ENCODE assay signal across 17 cellular contexts in the genomic region with DNA sequence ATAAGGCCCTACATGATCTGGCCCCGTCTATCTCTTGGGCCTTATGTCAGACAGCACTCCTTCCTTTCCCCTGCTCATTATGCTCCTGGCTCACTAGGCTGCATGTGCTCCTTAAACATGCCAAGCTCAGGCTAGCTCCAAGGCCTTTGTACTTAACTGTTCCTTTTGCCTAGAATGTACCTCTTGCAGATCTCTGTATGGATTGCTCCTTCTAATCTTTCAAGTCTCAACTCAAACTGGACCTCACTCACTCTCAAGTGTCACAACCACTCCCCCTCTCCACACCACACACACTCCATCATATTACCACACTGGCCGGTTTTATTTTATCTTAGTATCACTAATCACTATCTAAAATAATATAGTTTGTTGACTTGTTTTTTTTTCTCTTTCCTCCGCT. TPM values are rescaled to one million over a fixed set of nuclear protein-coding genes. Genes with fewer than 3 reads are reported as not detected.
DNase-seq lines count a peak whose midpoint lies in the region; ATAC-seq and TF ChIP-seq lines count a peak whose summit lies in the region.
"Had no signal": no experiment of that assay in that cellular context is flagged by ENCODE, and none has a peak within 500 bp of the region (broad histone marks: within the 10 kb centered on the region; RNA-seq: fewer than 3 reads in every experiment).

No MANE protein-coding gene starts in this region.

- H2BK5ac ChIP-seq in mesendoderm (ENCODE audit: low read length) = no peak overlapping the region

- H3K4me3 ChIP-seq in SJSA1 (no peak overlapping the region), endodermal cell (ENCODE audit: low read length) (peak overlapping the region; percentile 20), mesendoderm (ENCODE audit: low read length) (no peak overlapping the region), upper lobe of right lung (no peak overlapping the region)
- H3K4me3 ChIP-seq: BLaER1 treated with 17β-estradiol and CSF1 and Interleukin-3, amounts not matched to agents 10 nM and 100 nM had no signal

- H3K27me3 ChIP-seq in SJSA1 (replicated peaks) = no peaks in the 10 kb centered on the region
- no peaks in the 10 kb centered on the region for H3K27me3 ChIP-seq in endodermal cell (ENCODE audit: control insufficient read depth, insufficient read depth, low read length, poor library complexity, severe bottlenecking)
- H3K27me3 ChIP-seq in mesendoderm (ENCODE audit: insufficient read depth, low read length, poor library complexity) = no peaks in the 10 kb centered on the region
- H3K27me3 ChIP-seq in upper lobe of right lung = no peaks in the 10 kb centered on the region
- H3K27me3 ChIP-seq: BLaER1 treated with 17β-estradiol and CSF1 and Interleukin-3, amounts not matched to agents 10 nM and 100 nM had no signal

- no peaks in the 10 kb centered on the region for H3K79me2 ChIP-seq in mesendoderm (ENCODE audit: control insufficient read depth, insufficient read depth, low read length)

- H3K4me2 ChIP-seq in mesendoderm (ENCODE audit: low read length) = no peak overlapping the region

- ATAC-seq in upper lobe of right lung (peak; percentile 49), GM19035 (IDR thresholded peaks at IDR 0.05; ENCODE audit: unreplicated experiment) (no peak), HG02884 (IDR thresholded peaks at IDR 0.05; ENCODE audit: unreplicated experiment) (no peak), GM18868 (IDR thresholded peaks at IDR 0.05; ENCODE audit: unreplicated experiment) (no peak)
- ATAC-seq: CD8-positive, alpha-beta T cell had no signal

- H3K27ac ChIP-seq in SJSA1 = peak overlapping the region; percentile 76; the same call in 1 of the 2 replicates
- no peak overlapping the region for H3K27ac ChIP-seq in endodermal cell (ENCODE audit: low read depth, low read length)
- H3K27ac ChIP-seq in mesendoderm (ENCODE audit: low read depth, low read length) = no peak overlapping the region
- no peak overlapping the region for H3K27ac ChIP-seq in upper lobe of right lung
- H3K27ac ChIP-seq: BLaER1 treated with 17β-estradiol and CSF1 and Interleukin-3, amounts not matched to agents 10 nM and 100 nM; HL-60 had no signal

- H3K79me1 ChIP-seq in mesendoderm (ENCODE audit: low read length) = no peaks in the 10 kb centered on the region

- H3K27ac Mint-ChIP-seq in endodermal cell = no peak overlapping the region
- H3K27ac Mint-ChIP-seq: B cell; CD8-positive, alpha-beta T cell; H9 had no signal

- no peak overlapping the region for H3K4me3 Mint-ChIP-seq in endodermal cell
- H3K4me3 Mint-ChIP-seq: B cell; CD8-positive, alpha-beta T cell; H9 had no signal

- H3K4me1 ChIP-seq in SJSA1 (replicated peaks) (peaks cover 64% of the 10 kb centered on the region), endodermal cell (ENCODE audit: control insufficient read depth, insufficient read depth, low read length) (no peaks in the 10 kb centered on the region), mesendoderm (ENCODE audit: control insufficient read depth, low read depth, low read length) (peaks cover 6% of the 10 kb centered on the region), upper lobe of right lung (peaks cover 5% of the 10 kb centered on the region)

- no peak overlapping the region for H2BK120ac ChIP-seq in mesendoderm (ENCODE audit: low read depth, low read length)

- no peak overlapping the region for H3K4ac ChIP-seq in mesendoderm (ENCODE audit: low read depth, low read length)

- H3K9ac ChIP-seq in endodermal cell (ENCODE audit: extremely low read depth, low read length, poor library complexity, severe bottlenecking) (no peak overlapping the region), mesendoderm (ENCODE audit: low read length) (no peak overlapping the region)
- H3K9ac ChIP-seq: BLaER1 treated with 17β-estradiol and CSF1 and Interleukin-3, amounts not matched to agents 10 nM and 100 nM had no signal

- H3K23ac ChIP-seq in mesendoderm (ENCODE audit: low read length) = no peak overlapping the region

- intact Hi-C loops in upper lobe of right lung (cut with DNase I) = no loop called here

- H2BK15ac ChIP-seq in mesendoderm (replicated peaks; ENCODE audit: low read depth) = no peak overlapping the region

- no peak overlapping the region for H3K18ac ChIP-seq in mesendoderm (ENCODE audit: low read length)

- WGBS in endodermal cell (ENCODE audit: insufficient coverage in 1 of 2, insufficient read length in 1 of 2), 2 experiments = 99 to 100% methylated on average over 1 to 3 of the region's 3 CpGs
- 100% methylated on average over 1 of the region's 3 CpGs for WGBS in mesendoderm (ENCODE audit: extremely low coverage, insufficient coverage, low lambda C conversion rate)

- peak overlapping the region; percentile 32 for H2AK5ac ChIP-seq in mesendoderm (ENCODE audit: low read length)

- TF ChIP-seq CTCF in endodermal cell (conservative IDR thresholded peaks at IDR 0.05) (no peak), upper lobe of right lung (IDR thresholded peaks at IDR 0.05) (no peak)

- peaks cover 31% of the 10 kb centered on the region for H3K9me3 Mint-ChIP-seq in endodermal cell
- H3K9me3 Mint-ChIP-seq: CD8-positive, alpha-beta T cell had no signal

- H3K4me1 Mint-ChIP-seq in endodermal cell = peaks cover 10% of the 10 kb centered on the region

- DNase-seq in SJSA1 (ENCODE audit: low read depth in 1 of 2, low spot score in 2 of 2) (no peak), endodermal cell (no peak), mesendoderm (no peak), upper lobe of right lung (no peak), NCI-H2029 treated with DMSO at 0.1 percent for 48 hours (lab: John Stamatoyannopoulos, UW) (no peak)
- DNase-seq: Calu3; CD8-positive, alpha-beta T cell; DMS79 treated with DMSO at 0.1 percent for 48 hours; GF-D8; H9; KBM-7 had no signal

- no peak overlapping the region for H3K56ac ChIP-seq in mesendoderm (ENCODE audit: low read length)

- H3K27me3 Mint-ChIP-seq in endodermal cell (ENCODE audit: insufficient read depth) = no peaks in the 10 kb centered on the region
- H3K27me3 Mint-ChIP-seq: B cell had no signal

- H3K36me3 ChIP-seq in SJSA1 (peaks cover 17% of the 10 kb centered on the region), endodermal cell (ENCODE audit: control insufficient read depth, insufficient read depth, low read length) (no peaks in the 10 kb centered on the region), mesendoderm (ENCODE audit: control insufficient read depth, insufficient read depth, low read length) (no peaks in the 10 kb centered on the region), upper lobe of right lung (no peaks in the 10 kb centered on the region)

- H4K5ac ChIP-seq in mesendoderm (ENCODE audit: low read length) = no peak overlapping the region

- H3K9me3 ChIP-seq in SJSA1 (replicated peaks) (no peaks in the 10 kb centered on the region), endodermal cell (ENCODE audit: control insufficient read depth, low read length) (peaks cover 19% of the 10 kb centered on the region), upper lobe of right lung (no peaks in the 10 kb centered on the region)

- H3K36me3 Mint-ChIP-seq in endodermal cell (ENCODE audit: low read depth) = peaks cover 9% of the 10 kb centered on the region

- no peak overlapping the region for H4K8ac ChIP-seq in mesendoderm (ENCODE audit: low read depth, low read length)

RNA-seq across cellular contexts. Expression of a gene that starts 36.4 kb away (rescaled TPM):
- total RNA-seq in SJSA1 (2014; rRNA removed; shearing (Covaris generic)) = 8.4 and 13.1 TPM in 2 replicates
- total RNA-seq in endodermal cell (1 to 10 TPM; 5.8 to 6.7 TPM), upper lobe of right lung (30.9 TPM)
- 18.1 TPM for polyA plus RNA-seq in endodermal cell (2013, experiment 1 of 2)
- polyA plus RNA-seq in endodermal cell (2013, experiment 2 of 2) = 17.1 TPM
- 3.9 TPM for polyA plus RNA-seq in mesendoderm (2013, experiment 1 of 2)
- 3.6 TPM for polyA plus RNA-seq in mesendoderm (2013, experiment 2 of 2)
